In genomic region chr4:153758688-153759406, GRCh38 we compare ENCODE assay signal across 1 cellular context.
TF ChIP-seq lines count a peak whose summit lies in the region.

No MANE protein-coding gene starts in this region.

TF ChIP-seq in GM23338, 12 proteins besides CTCF, POLR2A, EP300 and RAD21 (continued from another document):
- no peak for TF ChIP-seq REST (IDR thresholded peaks at IDR 0.05; ENCODE audit: unreplicated experiment)
- no peak for TF ChIP-seq ZNF331 (CRISPR knock-in tag; IDR thresholded peaks at IDR 0.05; ENCODE audit: low read depth)
- TF ChIP-seq EZH2 (IDR thresholded peaks at IDR 0.05; ENCODE audit: low read depth, unreplicated experiment), result no peak
- no peak for TF ChIP-seq ETS1 (IDR thresholded peaks at IDR 0.05)
- no peak for TF ChIP-seq POLR2AphosphoS5 (IDR thresholded peaks at IDR 0.05; ENCODE audit: low read depth)
